23 cellular contexts compared by ENCODE assay signal in the genomic region with DNA sequence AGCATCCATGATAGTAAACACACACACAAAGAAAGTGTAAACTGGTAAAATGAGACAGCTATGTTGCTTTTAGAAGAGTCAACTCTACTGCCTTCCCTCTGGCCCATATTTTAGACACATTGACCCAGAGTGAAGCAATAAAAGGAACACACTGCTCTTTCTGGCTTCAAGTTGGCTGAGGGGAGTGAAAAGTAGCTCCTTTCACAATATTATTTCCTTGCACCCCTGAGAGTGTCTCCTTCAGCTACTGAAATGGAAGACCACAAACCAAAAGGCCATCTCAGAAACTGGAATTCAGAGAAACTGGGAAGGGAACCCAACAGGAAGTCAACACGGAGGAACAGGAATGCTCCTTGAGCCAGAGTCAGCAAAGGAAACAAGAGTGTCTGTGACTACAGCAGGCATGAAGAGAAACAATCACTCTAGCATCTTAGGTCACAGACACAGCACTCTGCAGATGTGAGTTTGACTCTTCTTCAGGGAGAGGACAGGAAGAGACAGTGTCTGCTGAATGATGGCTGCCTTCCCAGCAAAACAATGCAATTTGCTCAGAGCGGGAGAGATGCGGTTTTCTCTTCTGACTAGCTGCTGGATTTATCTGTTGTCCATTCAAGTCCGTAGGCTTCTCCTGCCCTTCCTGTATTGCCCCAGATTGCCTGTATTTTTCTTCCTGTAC.
DNase-seq lines count a peak whose midpoint lies in the region; ATAC-seq and TF ChIP-seq lines count a peak whose summit lies in the region.
"Had no signal": no experiment of that assay in that cellular context is flagged by ENCODE, and none has a peak within 500 bp of the region (broad histone marks: within the 10 kb centered on the region; RNA-seq: fewer than 3 reads in every experiment).

No MANE protein-coding gene starts in this region.

- 42 to 45% methylated on average over 4 of the region's 4 CpGs for WGBS in body of pancreas, 2 donors

- peak; percentile 1 for DNase-seq in EL
- peak in 1 of 4 donors; percentile 3 for DNase-seq in body of pancreas
- peak; percentile 8 for DNase-seq in iris pigment epithelial cell (ENCODE audit: low read depth)
- DNase-seq in smooth muscle cell of the brain vasculature (ENCODE audit: low read depth, low spot score) = peak; percentile 4
- no peak for DNase-seq in NCI-H1092 (lab: John Stamatoyannopoulos, UW)
- DNase-seq in activated CD8-positive, alpha-beta memory T cell treated with anti-CD3 and anti-CD28 coated beads, Interleukin-2, amount 50 U/mL, for 48 hours = no peak
- DNase-seq: ACHN; activated CD4-positive, CD25-positive, alpha-beta regulatory T cell treated with anti-CD3 and anti-CD28 coated beads, Interleukin-2, amount 50 U/mL, for 72 hours; activated CD8-positive, alpha-beta T cell treated with anti-CD3 and anti-CD28 coated beads for 36 hours; activated gamma-delta T cell treated with Interleukin-2 at 50 U/mL for 16 hours; activated T-cell treated with anti-CD3 and anti-CD28 coated beads, Interleukin-2, amount 50 U/mL, for 1 hour; H7; immature natural killer cell; Kasumi-1; NCI-H1930; NCI-H226; NCI-H774; stimulated activated CD4-positive, alpha-beta T cell treated with anti-CD3 and anti-CD28 coated beads, Interleukin-4, amount 100 ng/mL, for 4 hours; T-cell had no signal

- TF ChIP-seq POLR2A in body of pancreas (IDR thresholded peaks at IDR 0.05) = no peak

- H3K9me3 ChIP-seq in body of pancreas = no peaks in the 10 kb centered on the region
- H3K9me3 ChIP-seq: adrenal gland, neutrophil had no signal

- no peaks in the 10 kb centered on the region for H3K4me1 ChIP-seq in body of pancreas
- H3K4me1 ChIP-seq: adrenal gland had no signal

- no peaks in the 10 kb centered on the region for H3K36me3 ChIP-seq in body of pancreas (replicated peaks in 1 of 2; ENCODE audit: insufficient read depth in 1 of 2, low read depth in 2 of 2)
- H3K36me3 ChIP-seq: adrenal gland, neutrophil had no signal

- no peak overlapping the region for H3K27ac ChIP-seq in body of pancreas
- H3K27ac ChIP-seq: neutrophil had no signal

- no peak overlapping the region for H3K4me3 ChIP-seq in body of pancreas
- H3K4me3 ChIP-seq: adrenal gland had no signal

- no peaks in the 10 kb centered on the region for H3K27me3 ChIP-seq in body of pancreas
- H3K27me3 ChIP-seq: adrenal gland, neutrophil had no signal

- ATAC-seq in body of pancreas (peak; percentile 30), HG03280 (IDR thresholded peaks at IDR 0.05; ENCODE audit: unreplicated experiment) (no peak), HG03135 (IDR thresholded peaks at IDR 0.05; ENCODE audit: unreplicated experiment) (no peak)
- ATAC-seq: activated CD8-positive, alpha-beta T cell treated with anti-CD3 and anti-CD28 coated beads for 36 hours; T-cell had no signal

- intact Hi-C loops in body of pancreas (cut with DNase I) = no loop called here

- no peak for TF ChIP-seq CTCF in body of pancreas (IDR thresholded peaks at IDR 0.05)

Comparison
In these comparisons a context has a peak if more than half of its experiments do, and no peak if none do; other contexts are left out.
1. DNase-seq: peak in EL (single experiment), iris pigment epithelial cell (single experiment) and smooth muscle cell of the brain vasculature (single experiment); none in NCI-H1092 (single experiment) and activated CD8-positive, alpha-beta memory T cell treated with anti-CD3 and anti-CD28 coated beads, Interleukin-2, amount 50 U/mL, for 48 hours (single experiment).